11 cellular contexts compared by ENCODE assay signal in genomic region chr17:63399856-63400255, GRCh38. TPM values are rescaled to one million over a fixed set of nuclear protein-coding genes. Genes with fewer than 3 reads are reported as not detected.
DNase-seq lines count a peak whose midpoint lies in the region; ATAC-seq and TF ChIP-seq lines count a peak whose summit lies in the region.
"Had no signal": no experiment of that assay in that cellular context is flagged by ENCODE, and none has a peak within 500 bp of the region (broad histone marks: within the 10 kb centered on the region; RNA-seq: fewer than 3 reads in every experiment).

No MANE protein-coding gene starts in this region.

- ATAC-seq in Right ventricle myocardium inferior (peak; percentile 96), HG02852 (IDR thresholded peaks at IDR 0.05; ENCODE audit: unreplicated experiment) (no peak)
- ATAC-seq: GM12878 had no signal

- H3K9me3 ChIP-seq in fibroblast of lung (ENCODE audit: control insufficient read depth, insufficient read depth, low read depth, low read length): no peaks in the 10 kb centered on the region

- H2AFZ ChIP-seq in fibroblast of lung (ENCODE audit: low read length): no peak overlapping the region

- H3K79me2 ChIP-seq in fibroblast of lung (ENCODE audit: control insufficient read depth, insufficient read depth, low read length): no peaks in the 10 kb centered on the region

- H4K20me1 ChIP-seq in fibroblast of lung (ENCODE audit: control insufficient read depth, extremely low read depth, insufficient read depth, low read length): no peaks in the 10 kb centered on the region

- no peaks in the 10 kb centered on the region for H3K36me3 ChIP-seq in fibroblast of lung (ENCODE audit: control insufficient read depth, insufficient read depth, low read length)

- TF ChIP-seq CTCF in fibroblast of lung (conservative IDR thresholded peaks at IDR 0.05 in 1 of 2, IDR thresholded peaks at IDR 0.05 in 1 of 2; ENCODE audit: low read depth in 1 of 2, low read length in 2 of 2): peak in 1 of 2 donors; percentile 6

- peak overlapping the region; percentile 37 for H3K4me2 ChIP-seq in fibroblast of lung (ENCODE audit: extremely low read depth, insufficient read depth, low read length)

- H3K4me1 ChIP-seq in fibroblast of lung (ENCODE audit: control insufficient read depth, extremely low read depth, insufficient read depth, low read length): peaks cover 18% of the 10 kb centered on the region

- H3K27me3 ChIP-seq in fibroblast of lung (ENCODE audit: control insufficient read depth, insufficient read depth, low read length): no peaks in the 10 kb centered on the region

- peak overlapping the region; percentile 42 for H3K27ac ChIP-seq in fibroblast of lung (ENCODE audit: insufficient read depth, low read length)
- H3K27ac ChIP-seq: C4-2B had no signal

- no peak overlapping the region for H3K9ac ChIP-seq in fibroblast of lung (ENCODE audit: insufficient read depth, low read length)

- H3K4me3 ChIP-seq in fibroblast of lung (replicated peaks in 1 of 4; ENCODE audit: control extremely low read depth in 1 of 4, insufficient read depth in 1 of 4, low read depth in 3 of 4, low read length in 4 of 4): no peak overlapping the region
- H3K4me3 ChIP-seq: GM12878 had no signal

- DNase-seq in Right ventricle myocardium inferior (ENCODE audit: missing footprints) (peak; percentile 84), cardiac septum (ENCODE audit: low spot score) (no peak), fibroblast of lung (ENCODE audit: low read depth in 2 of 2) (peak; percentile 56 to 93), myocyte (ENCODE audit: low read depth) (peak; percentile 92), globus pallidus (ENCODE audit: low spot score) (no peak), A172 (ENCODE audit: low spot score) (no peak), NCI-H69 (lab: John Stamatoyannopoulos, UW) (no peak)
- DNase-seq: activated gamma-delta T cell treated with Interleukin-2 at 50 U/mL for 16 hours had no signal

- intact Hi-C loops in Right ventricle myocardium inferior (cut with DNase I): loop anchor here (5.0 to 10.0 kb wide), 2 partner anchors 128 to 725 kb away; no protein-coding TSS in a partner anchor
- intact Hi-C loops in cardiac septum (cut with DNase I): loop anchor here (5.0 kb wide), 1 partner anchor 403 kb away; no protein-coding TSS in a partner anchor

RNA-seq across cellular contexts. Expression of gene CYB561, which starts 46.2 kb away (rescaled TPM):
- total RNA-seq in Right ventricle myocardium inferior (15.5 TPM), cardiac septum (6.8 TPM), fibroblast of lung (11.6 and 13.7 TPM in 2 replicates), myocyte (2.9 and 4.6 TPM in 2 replicates)
- polyA plus RNA-seq in fibroblast of lung: 7.6 and 7.8 TPM in 2 replicates
- polyA plus RNA-seq in fibroblast of lung (2012): 9.0 and 10.6 TPM in 2 replicates
- 56.9 and 59.4 TPM in 2 replicates for polyA minus RNA-seq in fibroblast of lung (ENCODE audit: low replicate concordance)
- 3.0 TPM for polyA plus RNA-seq in myocyte (2012)
- total RNA-seq in A172 (2014; rRNA removed; shearing (Covaris generic)): 26.6 and 33.0 TPM in 2 replicates

Comparison
In these comparisons a context has a peak if more than half of its experiments do, and no peak if none do; other contexts are left out.
1. DNase-seq: peak in Right ventricle myocardium inferior (single experiment), fibroblast of lung (2 of 2) and myocyte (single experiment); none in cardiac septum (single experiment), globus pallidus (single experiment), A172 (single experiment) and NCI-H69 (single experiment).